1 cellular context compared by ENCODE assay signal in the genomic region with DNA sequence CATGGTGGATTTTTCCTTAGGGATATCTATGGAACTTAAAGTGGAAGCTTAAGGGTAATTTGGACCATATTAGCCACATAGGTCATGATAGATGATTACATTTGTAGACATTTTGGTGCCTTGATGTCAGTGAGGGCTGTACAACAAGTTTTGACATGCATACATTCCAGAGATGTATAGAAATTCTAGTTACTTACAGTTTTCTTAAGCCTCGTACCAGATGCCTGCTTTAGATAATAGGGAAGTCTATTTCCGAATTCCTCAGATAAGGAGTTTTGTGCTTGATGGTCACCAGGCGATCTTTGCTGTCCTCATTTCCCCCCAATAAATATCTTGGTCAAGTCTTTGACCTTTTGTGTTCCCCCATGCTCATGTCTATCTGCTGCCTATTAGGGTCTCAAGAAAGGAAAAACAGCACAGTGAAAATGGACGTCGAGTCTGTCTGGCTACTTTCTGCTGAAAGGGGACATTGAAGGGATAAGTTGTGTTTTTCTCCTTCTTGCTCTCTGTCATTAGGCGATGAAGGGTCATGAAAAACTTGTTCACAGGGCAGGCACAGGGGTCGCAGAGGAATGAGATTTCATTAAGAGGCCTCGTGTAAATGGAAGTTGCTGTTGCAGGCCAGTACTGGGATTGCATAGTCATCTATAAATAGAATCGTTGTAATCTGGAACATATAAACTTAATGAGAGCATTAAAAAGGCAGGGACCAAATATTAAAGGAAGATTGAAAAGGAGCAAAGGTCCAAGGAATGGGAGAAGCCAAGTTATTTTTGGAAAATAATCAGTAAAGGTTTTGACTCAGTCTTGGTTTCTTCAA.
A peak's percentile ranks its signal among the peaks of the same experiment; 100 is the strongest.
TF ChIP-seq lines count a peak whose summit lies in the region.

No MANE protein-coding gene starts in this region.

TF ChIP-seq in K562, 482 proteins besides CTCF, POLR2A, EP300 and RAD21 (continues in another document):
- peak; percentile 68 for TF ChIP-seq ARID1B (IDR thresholded peaks at IDR 0.05)
- TF ChIP-seq MYNN (IDR thresholded peaks at IDR 0.05) = no peak
- no peak for TF ChIP-seq MYNN (CRISPR knock-in tag; IDR thresholded peaks at IDR 0.05)
- peak; percentile 43; the same call in 1 of the 2 replicates for TF ChIP-seq NCOA1 (IDR thresholded peaks at IDR 0.05; ENCODE audit: low read depth)
- no peak for TF ChIP-seq ZBTB12 (CRISPR knock-in tag; IDR thresholded peaks at IDR 0.05)
- TF ChIP-seq ZFP91 (CRISPR knock-in tag; IDR thresholded peaks at IDR 0.05) = no peak
- peak; percentile 67 for TF ChIP-seq MEF2A (IDR thresholded peaks at IDR 0.05; ENCODE audit: control insufficient read depth, low read depth, low read length)
- TF ChIP-seq MCM2 (IDR thresholded peaks at IDR 0.05; ENCODE audit: low read depth) = no peak
- no peak for TF ChIP-seq FOXP1 (CRISPR knock-in tag; IDR thresholded peaks at IDR 0.05)
- TF ChIP-seq POLR2AphosphoS2 (IDR thresholded peaks at IDR 0.05; ENCODE audit: low read length) = no peak
- 0 out of 2 replicates have a peak, but pooled peaks have one; percentile 13 for TF ChIP-seq ZBTB2 (IDR thresholded peaks at IDR 0.05)
- no peak for TF ChIP-seq RHOXF2B (CRISPR knock-in tag; conservative IDR thresholded peaks at IDR 0.05)
- no peak for TF ChIP-seq ID3 (CRISPR knock-in tag; IDR thresholded peaks at IDR 0.05)
- TF ChIP-seq ID3 (tag; IDR thresholded peaks at IDR 0.05) = peak; percentile 52; the same call in 1 of the 2 replicates
- TF ChIP-seq DMBX1 (CRISPR knock-in tag; IDR thresholded peaks at IDR 0.05; ENCODE audit: borderline replicate concordance) = peak; percentile 28; the same call in 1 of the 2 replicates
- TF ChIP-seq SAFB2 (IDR thresholded peaks at IDR 0.05; ENCODE audit: borderline replicate concordance, low read depth, low read length, severe bottlenecking) = no peak
- TF ChIP-seq ELF1 (tag; IDR thresholded peaks at IDR 0.05) = no peak
- TF ChIP-seq PTTG1 (tag; IDR thresholded peaks at IDR 0.05; ENCODE audit: low read depth) = no peak
- TF ChIP-seq SIN3B (IDR thresholded peaks at IDR 0.05; ENCODE audit: low read depth) = no peak
- TF ChIP-seq, protein P1, sequence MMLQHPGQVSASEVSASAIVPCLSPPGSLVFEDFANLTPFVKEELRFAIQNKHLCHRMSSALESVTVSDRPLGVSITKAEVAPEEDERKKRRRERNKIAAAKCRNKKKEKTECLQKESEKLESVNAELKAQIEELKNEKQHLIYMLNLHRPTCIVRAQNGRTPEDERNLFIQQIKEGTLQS (IDR thresholded peaks at IDR 0.05) = 0 out of 2 replicates have a peak, but pooled peaks have one; percentile 10
- TF ChIP-seq, protein P1 (CRISPR knock-in tag; conservative IDR thresholded peaks at IDR 0.05) = no peak
- TF ChIP-seq ZKSCAN8 (CRISPR knock-in tag; IDR thresholded peaks at IDR 0.05) = no peak
- TF ChIP-seq, protein P2, sequence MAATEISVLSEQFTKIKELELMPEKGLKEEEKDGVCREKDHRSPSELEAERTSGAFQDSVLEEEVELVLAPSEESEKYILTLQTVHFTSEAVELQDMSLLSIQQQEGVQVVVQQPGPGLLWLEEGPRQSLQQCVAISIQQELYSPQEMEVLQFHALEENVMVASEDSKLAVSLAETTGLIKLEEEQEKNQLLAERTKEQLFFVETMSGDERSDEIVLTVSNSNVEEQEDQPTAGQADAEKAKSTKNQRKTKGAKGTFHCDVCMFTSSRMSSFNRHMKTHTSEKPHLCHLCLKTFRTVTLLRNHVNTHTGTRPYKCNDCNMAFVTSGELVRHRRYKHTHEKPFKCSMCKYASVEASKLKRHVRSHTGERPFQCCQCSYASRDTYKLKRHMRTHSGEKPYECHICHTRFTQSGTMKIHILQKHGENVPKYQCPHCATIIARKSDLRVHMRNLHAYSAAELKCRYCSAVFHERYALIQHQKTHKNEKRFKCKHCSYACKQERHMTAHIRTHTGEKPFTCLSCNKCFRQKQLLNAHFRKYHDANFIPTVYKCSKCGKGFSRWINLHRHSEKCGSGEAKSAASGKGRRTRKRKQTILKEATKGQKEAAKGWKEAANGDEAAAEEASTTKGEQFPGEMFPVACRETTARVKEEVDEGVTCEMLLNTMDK (IDR thresholded peaks at IDR 0.05; ENCODE audit: borderline replicate concordance, insufficient read depth, low read depth, low read length, poor library complexity, severe bottlenecking) = no peak
- 0 out of 2 replicates have a peak, but pooled peaks have one; percentile 39 for TF ChIP-seq BACH1 (tag; IDR thresholded peaks at IDR 0.05)
- peak; percentile 44; the same call in 1 of the 2 replicates for TF ChIP-seq SMAD4 (CRISPR knock-in tag; conservative IDR thresholded peaks at IDR 0.05)
- TF ChIP-seq ZNF316 (IDR thresholded peaks at IDR 0.05) = peak; percentile 69
- TF ChIP-seq ZNF347 (CRISPR knock-in tag; IDR thresholded peaks at IDR 0.05; ENCODE audit: low read depth) = no peak
- TF ChIP-seq, protein P3, sequence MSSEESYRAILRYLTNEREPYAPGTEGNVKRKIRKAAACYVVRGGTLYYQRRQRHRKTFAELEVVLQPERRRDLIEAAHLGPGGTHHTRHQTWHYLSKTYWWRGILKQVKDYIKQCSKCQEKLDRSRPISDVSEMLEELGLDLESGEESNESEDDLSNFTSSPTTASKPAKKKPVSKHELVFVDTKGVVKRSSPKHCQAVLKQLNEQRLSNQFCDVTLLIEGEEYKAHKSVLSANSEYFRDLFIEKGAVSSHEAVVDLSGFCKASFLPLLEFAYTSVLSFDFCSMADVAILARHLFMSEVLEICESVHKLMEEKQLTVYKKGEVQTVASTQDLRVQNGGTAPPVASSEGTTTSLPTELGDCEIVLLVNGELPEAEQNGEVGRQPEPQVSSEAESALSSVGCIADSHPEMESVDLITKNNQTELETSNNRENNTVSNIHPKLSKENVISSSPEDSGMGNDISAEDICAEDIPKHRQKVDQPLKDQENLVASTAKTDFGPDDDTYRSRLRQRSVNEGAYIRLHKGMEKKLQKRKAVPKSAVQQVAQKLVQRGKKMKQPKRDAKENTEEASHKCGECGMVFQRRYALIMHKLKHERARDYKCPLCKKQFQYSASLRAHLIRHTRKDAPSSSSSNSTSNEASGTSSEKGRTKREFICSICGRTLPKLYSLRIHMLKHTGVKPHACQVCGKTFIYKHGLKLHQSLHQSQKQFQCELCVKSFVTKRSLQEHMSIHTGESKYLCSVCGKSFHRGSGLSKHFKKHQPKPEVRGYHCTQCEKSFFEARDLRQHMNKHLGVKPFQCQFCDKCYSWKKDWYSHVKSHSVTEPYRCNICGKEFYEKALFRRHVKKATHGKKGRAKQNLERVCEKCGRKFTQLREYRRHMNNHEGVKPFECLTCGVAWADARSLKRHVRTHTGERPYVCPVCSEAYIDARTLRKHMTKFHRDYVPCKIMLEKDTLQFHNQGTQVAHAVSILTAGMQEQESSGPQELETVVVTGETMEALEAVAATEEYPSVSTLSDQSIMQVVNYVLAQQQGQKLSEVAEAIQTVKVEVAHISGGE (CRISPR knock-in tag; IDR thresholded peaks at IDR 0.05) = 0 out of 6 replicates have a peak, but pooled peaks of 1 of the 3 experiments have one; percentile 10
- no peak for TF ChIP-seq KLF13 (tag; IDR thresholded peaks at IDR 0.05; ENCODE audit: borderline replicate concordance, low read depth)
- no peak for TF ChIP-seq PYGO2 (tag; IDR thresholded peaks at IDR 0.05)
- 0 out of 2 replicates have a peak, but pooled peaks have one; percentile 18 for TF ChIP-seq MTA1 (IDR thresholded peaks at IDR 0.05; ENCODE audit: borderline replicate concordance)
- TF ChIP-seq TEAD4 (IDR thresholded peaks at IDR 0.05; ENCODE audit: low read length) = peak; percentile 64
- no peak for TF ChIP-seq TEAD4 (CRISPR knock-in tag; IDR thresholded peaks at IDR 0.05; ENCODE audit: borderline replicate concordance)
- peak; percentile 57 for TF ChIP-seq TAL1 (IDR thresholded peaks at IDR 0.05)
- 0 out of 2 replicates have a peak, but pooled peaks have one; percentile 50 for TF ChIP-seq ZNF311 (CRISPR knock-in tag; IDR thresholded peaks at IDR 0.05)
- no peak for TF ChIP-seq TSC22D4 (tag; IDR thresholded peaks at IDR 0.05)
- no peak for TF ChIP-seq HDAC8 (tag; IDR thresholded peaks at IDR 0.05)
- peak; percentile 50; the same call in 1 of the 2 replicates for TF ChIP-seq C11orf30 (IDR thresholded peaks at IDR 0.05; ENCODE audit: low read depth)
- TF ChIP-seq, protein P4, sequence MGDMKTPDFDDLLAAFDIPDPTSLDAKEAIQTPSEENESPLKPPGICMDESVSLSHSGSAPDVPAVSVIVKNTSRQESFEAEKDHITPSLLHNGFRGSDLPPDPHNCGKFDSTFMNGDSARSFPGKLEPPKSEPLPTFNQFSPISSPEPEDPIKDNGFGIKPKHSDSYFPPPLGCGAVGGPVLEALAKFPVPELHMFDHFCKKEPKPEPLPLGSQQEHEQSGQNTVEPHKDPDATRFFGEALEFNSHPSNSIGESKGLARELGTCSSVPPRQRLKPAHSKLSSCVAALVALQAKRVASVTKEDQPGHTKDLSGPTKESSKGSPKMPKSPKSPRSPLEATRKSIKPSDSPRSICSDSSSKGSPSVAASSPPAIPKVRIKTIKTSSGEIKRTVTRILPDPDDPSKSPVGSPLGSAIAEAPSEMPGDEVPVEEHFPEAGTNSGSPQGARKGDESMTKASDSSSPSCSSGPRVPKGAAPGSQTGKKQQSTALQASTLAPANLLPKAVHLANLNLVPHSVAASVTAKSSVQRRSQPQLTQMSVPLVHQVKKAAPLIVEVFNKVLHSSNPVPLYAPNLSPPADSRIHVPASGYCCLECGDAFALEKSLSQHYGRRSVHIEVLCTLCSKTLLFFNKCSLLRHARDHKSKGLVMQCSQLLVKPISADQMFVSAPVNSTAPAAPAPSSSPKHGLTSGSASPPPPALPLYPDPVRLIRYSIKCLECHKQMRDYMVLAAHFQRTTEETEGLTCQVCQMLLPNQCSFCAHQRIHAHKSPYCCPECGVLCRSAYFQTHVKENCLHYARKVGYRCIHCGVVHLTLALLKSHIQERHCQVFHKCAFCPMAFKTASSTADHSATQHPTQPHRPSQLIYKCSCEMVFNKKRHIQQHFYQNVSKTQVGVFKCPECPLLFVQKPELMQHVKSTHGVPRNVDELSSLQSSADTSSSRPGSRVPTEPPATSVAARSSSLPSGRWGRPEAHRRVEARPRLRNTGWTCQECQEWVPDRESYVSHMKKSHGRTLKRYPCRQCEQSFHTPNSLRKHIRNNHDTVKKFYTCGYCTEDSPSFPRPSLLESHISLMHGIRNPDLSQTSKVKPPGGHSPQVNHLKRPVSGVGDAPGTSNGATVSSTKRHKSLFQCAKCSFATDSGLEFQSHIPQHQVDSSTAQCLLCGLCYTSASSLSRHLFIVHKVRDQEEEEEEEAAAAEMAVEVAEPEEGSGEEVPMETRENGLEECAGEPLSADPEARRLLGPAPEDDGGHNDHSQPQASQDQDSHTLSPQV (IDR thresholded peaks at IDR 0.05) = peak; percentile 87
- 0 out of 2 replicates have a peak, but pooled peaks have one; percentile 28 for TF ChIP-seq ZFX (CRISPR knock-in tag; IDR thresholded peaks at IDR 0.05)
- 0 out of 2 replicates have a peak, but pooled peaks have one; percentile 8 for TF ChIP-seq ZNF668 (CRISPR knock-in tag; IDR thresholded peaks at IDR 0.05)
- peak; percentile 52; the same call in 1 of the 2 replicates for TF ChIP-seq FOXO4 (CRISPR knock-in tag; IDR thresholded peaks at IDR 0.05)
- no peak for TF ChIP-seq MYC (IDR thresholded peaks at IDR 0.05; ENCODE audit: low read depth, low read length)
- TF ChIP-seq MYC (CRISPR knock-in tag; IDR thresholded peaks at IDR 0.05; ENCODE audit: borderline replicate concordance, low read depth) = no peak
- TF ChIP-seq RBBP5 (IDR thresholded peaks at IDR 0.05; ENCODE audit: borderline replicate concordance, insufficient read depth, low read length, poor library complexity, severe bottlenecking) = no peak
- TF ChIP-seq ZNF444 (CRISPR knock-in tag; IDR thresholded peaks at IDR 0.05) = no peak
